In genomic region chr17:40026816-40027613, GRCh38 we compare ENCODE assay signal across 8 cellular contexts. TPM values are rescaled to one million over a fixed set of nuclear protein-coding genes. Genes with fewer than 3 reads are reported as not detected.
A peak's percentile ranks its signal among the peaks of the same experiment; 100 is the strongest.
DNase-seq lines count a peak whose midpoint lies in the region; ATAC-seq, FAIRE-seq and TF ChIP-seq lines count a peak whose summit lies in the region.

No MANE protein-coding gene starts in this region.

- no peak for FAIRE-seq in kidney (lab: Jason Lieb, UNC)

- H3K9me2 ChIP-seq in GM23338 (ENCODE audit: insufficient read depth) = no peaks in the 10 kb centered on the region

- H3K27me3 ChIP-seq in GM23338 (ENCODE audit: insufficient read depth) = no peaks in the 10 kb centered on the region

- no peak overlapping the region for H3K27ac Mint-ChIP-seq in GM23338

- peak; percentile 85 to 97 for TF ChIP-seq CTCF in GM23338 (conservative IDR thresholded peaks at IDR 0.05; ENCODE audit: low read depth in 2 of 2)
- TF ChIP-seq CTCF in kidney (IDR thresholded peaks at IDR 0.05; ENCODE audit: borderline replicate concordance, extremely low read depth, insufficient read depth) = peak; percentile 89

- peaks cover 18% of the 10 kb centered on the region for H3F3A ChIP-seq in GM23338 (replicated peaks; ENCODE audit: low read depth)

- H3K9me3 ChIP-seq in kidney (ENCODE audit: control insufficient read depth in 1 of 2, low read length in 2 of 2) = no peaks in the 10 kb centered on the region

- H3K9ac ChIP-seq in kidney (ENCODE audit: low read length in 2 of 2) = no peak overlapping the region

- peaks cover 61% of the 10 kb centered on the region for H3K36me3 Mint-ChIP-seq in GM23338 (ENCODE audit: low read depth)

- H3K4me3 ChIP-seq in GM23338 (no peak overlapping the region), kidney (ENCODE audit: low read length in 2 of 2) (no peak overlapping the region)

- peaks cover 6% of the 10 kb centered on the region; the same call in 2 of the 3 replicates for H3K4me1 Mint-ChIP-seq in GM23338

- H3K79me2 ChIP-seq in GM23338 (replicated peaks; ENCODE audit: insufficient read depth) = no peaks in the 10 kb centered on the region

- no peak overlapping the region for H3K4me3 Mint-ChIP-seq in GM23338

- intact Hi-C loops in kidney (cut with DNase I) = no loop called here

- no peaks in the 10 kb centered on the region for H3K9me3 Mint-ChIP-seq in GM23338

- H3K4me2 ChIP-seq in GM23338 = 0 out of 2 replicates have a peak overlapping the region, but pooled peaks have one; percentile 26

- H4K20me1 ChIP-seq in GM23338 (replicated peaks; ENCODE audit: insufficient read depth) = no peaks in the 10 kb centered on the region

- H3K27ac ChIP-seq in GM23338 (ENCODE audit: low read depth) = peak overlapping the region; percentile 63; the same call in 1 of the 2 replicates
- H3K27ac ChIP-seq in kidney (ENCODE audit: low read depth in 2 of 2, low read length in 2 of 2) = peak overlapping the region in 1 of 2 donors; percentile 13

- DNase-seq in AG08396 (ENCODE audit: low spot score) (peak; percentile 88), GM23338 (ENCODE audit: low spot score) (peak; percentile 96), NCI-H446 (lab: John Stamatoyannopoulos, UW) (peak; percentile 62 to 82), kidney (peak; percentile 90)
- peak; percentile 64 for DNase-seq in central memory CD4-positive, alpha-beta T cell
- DNase-seq in stimulated activated CD4-positive, alpha-beta T cell treated with anti-CD3 and anti-CD28 coated beads, Interleukin-1b, Interleukin-23, amount 100 ng/mL, for 24 hours (ENCODE audit: low read depth in 4 of 4, low spot score in 1 of 4) = peak; percentile 56 to 65 (median 61)

- H3K27me3 Mint-ChIP-seq in GM23338 (ENCODE audit: insufficient read depth, low read depth, poor library complexity) = peaks cover 4% of the 10 kb centered on the region

- 0 out of 2 replicates have a peak overlapping the region, but pooled peaks have one; percentile 5 for H2AFZ ChIP-seq in GM23338

- ATAC-seq in GM23338 (peak; percentile 99), GM18907 (IDR thresholded peaks at IDR 0.05; ENCODE audit: unreplicated experiment) (no peak)
- ATAC-seq in activated CD4-positive, CD25-positive, alpha-beta regulatory T cell treated with anti-CD3 and anti-CD28 coated beads, Interleukin-2, amount 50 U/mL, for 24 hours = peak; percentile 90 to 92

- peaks cover 12% of the 10 kb centered on the region; the same call in 1 of the 2 replicates for H3K36me3 ChIP-seq in GM23338 (ENCODE audit: insufficient read depth)
- H3K36me3 ChIP-seq in kidney (ENCODE audit: control insufficient read depth in 1 of 2, insufficient read depth in 2 of 2, low read length in 2 of 2) = peaks cover 41 to 58% of the 10 kb centered on the region in 2 donors

- H3K4me1 ChIP-seq in GM23338 (ENCODE audit: insufficient read depth) = no peaks in the 10 kb centered on the region
- peaks cover 0 to 9% of the 10 kb centered on the region in 2 donors for H3K4me1 ChIP-seq in kidney (ENCODE audit: control insufficient read depth in 1 of 2, insufficient read depth in 1 of 2, low read depth in 1 of 2, low read length in 2 of 2)

TF ChIP-seq in GM23338, 12 proteins besides CTCF, POLR2A, EP300 and RAD21 (continues in another document):
- TF ChIP-seq, protein P1, sequence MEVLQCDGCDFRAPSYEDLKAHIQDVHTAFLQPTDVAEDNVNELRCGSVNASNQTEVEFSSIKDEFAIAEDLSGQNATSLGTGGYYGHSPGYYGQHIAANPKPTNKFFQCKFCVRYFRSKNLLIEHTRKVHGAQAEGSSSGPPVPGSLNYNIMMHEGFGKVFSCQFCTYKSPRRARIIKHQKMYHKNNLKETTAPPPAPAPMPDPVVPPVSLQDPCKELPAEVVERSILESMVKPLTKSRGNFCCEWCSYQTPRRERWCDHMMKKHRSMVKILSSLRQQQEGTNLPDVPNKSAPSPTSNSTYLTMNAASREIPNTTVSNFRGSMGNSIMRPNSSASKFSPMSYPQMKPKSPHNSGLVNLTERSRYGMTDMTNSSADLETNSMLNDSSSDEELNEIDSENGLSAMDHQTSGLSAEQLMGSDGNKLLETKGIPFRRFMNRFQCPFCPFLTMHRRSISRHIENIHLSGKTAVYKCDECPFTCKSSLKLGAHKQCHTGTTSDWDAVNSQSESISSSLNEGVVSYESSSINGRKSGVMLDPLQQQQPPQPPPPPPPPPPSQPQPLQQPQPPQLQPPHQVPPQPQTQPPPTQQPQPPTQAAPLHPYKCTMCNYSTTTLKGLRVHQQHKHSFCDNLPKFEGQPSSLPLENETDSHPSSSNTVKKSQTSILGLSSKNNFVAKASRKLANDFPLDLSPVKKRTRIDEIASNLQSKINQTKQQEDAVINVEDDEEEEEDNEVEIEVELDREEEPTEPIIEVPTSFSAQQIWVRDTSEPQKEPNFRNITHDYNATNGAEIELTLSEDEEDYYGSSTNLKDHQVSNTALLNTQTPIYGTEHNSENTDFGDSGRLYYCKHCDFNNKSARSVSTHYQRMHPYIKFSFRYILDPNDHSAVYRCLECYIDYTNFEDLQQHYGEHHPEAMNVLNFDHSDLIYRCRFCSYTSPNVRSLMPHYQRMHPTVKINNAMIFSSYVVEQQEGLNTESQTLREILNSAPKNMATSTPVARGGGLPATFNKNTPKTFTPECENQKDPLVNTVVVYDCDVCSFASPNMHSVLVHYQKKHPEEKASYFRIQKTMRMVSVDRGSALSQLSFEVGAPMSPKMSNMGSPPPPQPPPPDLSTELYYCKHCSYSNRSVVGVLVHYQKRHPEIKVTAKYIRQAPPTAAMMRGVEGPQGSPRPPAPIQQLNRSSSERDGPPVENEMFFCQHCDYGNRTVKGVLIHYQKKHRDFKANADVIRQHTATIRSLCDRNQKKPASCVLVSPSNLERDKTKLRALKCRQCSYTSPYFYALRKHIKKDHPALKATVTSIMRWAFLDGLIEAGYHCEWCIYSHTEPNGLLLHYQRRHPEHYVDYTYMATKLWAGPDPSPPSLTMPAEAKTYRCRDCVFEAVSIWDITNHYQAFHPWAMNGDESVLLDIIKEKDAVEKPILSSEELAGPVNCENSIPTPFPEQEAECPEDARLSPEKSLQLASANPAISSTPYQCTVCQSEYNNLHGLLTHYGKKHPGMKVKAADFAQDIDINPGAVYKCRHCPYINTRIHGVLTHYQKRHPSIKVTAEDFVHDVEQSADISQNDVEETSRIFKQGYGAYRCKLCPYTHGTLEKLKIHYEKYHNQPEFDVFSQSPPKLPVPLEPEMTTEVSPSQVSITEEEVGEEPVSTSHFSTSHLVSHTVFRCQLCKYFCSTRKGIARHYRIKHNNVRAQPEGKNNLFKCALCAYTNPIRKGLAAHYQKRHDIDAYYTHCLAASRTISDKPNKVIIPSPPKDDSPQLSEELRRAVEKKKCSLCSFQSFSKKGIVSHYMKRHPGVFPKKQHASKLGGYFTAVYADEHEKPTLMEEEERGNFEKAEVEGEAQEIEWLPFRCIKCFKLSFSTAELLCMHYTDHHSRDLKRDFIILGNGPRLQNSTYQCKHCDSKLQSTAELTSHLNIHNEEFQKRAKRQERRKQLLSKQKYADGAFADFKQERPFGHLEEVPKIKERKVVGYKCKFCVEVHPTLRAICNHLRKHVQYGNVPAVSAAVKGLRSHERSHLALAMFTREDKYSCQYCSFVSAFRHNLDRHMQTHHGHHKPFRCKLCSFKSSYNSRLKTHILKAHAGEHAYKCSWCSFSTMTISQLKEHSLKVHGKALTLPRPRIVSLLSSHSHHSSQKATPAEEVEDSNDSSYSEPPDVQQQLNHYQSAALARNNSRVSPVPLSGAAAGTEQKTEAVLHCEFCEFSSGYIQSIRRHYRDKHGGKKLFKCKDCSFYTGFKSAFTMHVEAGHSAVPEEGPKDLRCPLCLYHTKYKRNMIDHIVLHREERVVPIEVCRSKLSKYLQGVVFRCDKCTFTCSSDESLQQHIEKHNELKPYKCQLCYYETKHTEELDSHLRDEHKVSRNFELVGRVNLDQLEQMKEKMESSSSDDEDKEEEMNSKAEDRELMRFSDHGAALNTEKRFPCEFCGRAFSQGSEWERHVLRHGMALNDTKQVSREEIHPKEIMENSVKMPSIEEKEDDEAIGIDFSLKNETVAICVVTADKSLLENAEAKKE (CRISPR knock-in tag; IDR thresholded peaks at IDR 0.05) = no peak
- TF ChIP-seq ZNF331 (CRISPR knock-in tag; IDR thresholded peaks at IDR 0.05; ENCODE audit: low read depth) = no peak
- TF ChIP-seq POLR2AphosphoS5 (IDR thresholded peaks at IDR 0.05; ENCODE audit: low read depth) = no peak
- no peak for TF ChIP-seq JUNB (IDR thresholded peaks at IDR 0.05; ENCODE audit: unreplicated experiment)
- no peak for TF ChIP-seq STAT1 (IDR thresholded peaks at IDR 0.05; ENCODE audit: unreplicated experiment)
- no peak for TF ChIP-seq ZNF114 (CRISPR knock-in tag; IDR thresholded peaks at IDR 0.05)
- no peak for TF ChIP-seq EZH2phosphoT487 (IDR thresholded peaks at IDR 0.05; ENCODE audit: unreplicated experiment)
- TF ChIP-seq, protein P2, sequence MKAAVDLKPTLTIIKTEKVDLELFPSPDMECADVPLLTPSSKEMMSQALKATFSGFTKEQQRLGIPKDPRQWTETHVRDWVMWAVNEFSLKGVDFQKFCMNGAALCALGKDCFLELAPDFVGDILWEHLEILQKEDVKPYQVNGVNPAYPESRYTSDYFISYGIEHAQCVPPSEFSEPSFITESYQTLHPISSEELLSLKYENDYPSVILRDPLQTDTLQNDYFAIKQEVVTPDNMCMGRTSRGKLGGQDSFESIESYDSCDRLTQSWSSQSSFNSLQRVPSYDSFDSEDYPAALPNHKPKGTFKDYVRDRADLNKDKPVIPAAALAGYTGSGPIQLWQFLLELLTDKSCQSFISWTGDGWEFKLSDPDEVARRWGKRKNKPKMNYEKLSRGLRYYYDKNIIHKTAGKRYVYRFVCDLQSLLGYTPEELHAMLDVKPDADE (IDR thresholded peaks at IDR 0.05) = no peak
- TF ChIP-seq EZH2 (IDR thresholded peaks at IDR 0.05; ENCODE audit: low read depth, unreplicated experiment) = no peak

RNA-seq across cellular contexts. Expression of gene CSF3, which starts 11.8 kb away (rescaled TPM):
- 1.2 TPM in 1 of 2 replicates, not detected in the other for total RNA-seq in GM23338 (2014; rRNA removed; shearing (Covaris generic))
- polyA plus RNA-seq in GM23338 (2016; fragmentation: Nextera tagmentation; extraction: Ambion mirVana) (not detected in 2 replicates), kidney (ENCODE audit: insufficient read depth, low read depth, low replicate concordance) (not detected)
- not detected for total RNA-seq in kidney

RNA-seq across cellular contexts. Expression of gene MED24, which starts 27.2 kb away (rescaled TPM):
- 88.9 and 95.1 TPM in 2 replicates for total RNA-seq in GM23338 (2014; rRNA removed; shearing (Covaris generic))
- polyA plus RNA-seq in GM23338 (2016; fragmentation: Nextera tagmentation; extraction: Ambion mirVana) (44.4 and 44.8 TPM in 2 replicates), kidney (ENCODE audit: insufficient read depth, low read depth, low replicate concordance) (53.7 TPM)
- 66.3 TPM for total RNA-seq in kidney

RNA-seq across cellular contexts. Expression of gene THRA, which starts 35.8 kb away (rescaled TPM):
- total RNA-seq in GM23338 (2014; rRNA removed; shearing (Covaris generic)) = 9.6 and 10.5 TPM in 2 replicates
- polyA plus RNA-seq in GM23338 (2016; fragmentation: Nextera tagmentation; extraction: Ambion mirVana) (3.4 and 3.6 TPM in 2 replicates), kidney (ENCODE audit: insufficient read depth, low read depth, low replicate concordance) (40.8 TPM)
- 63.9 TPM for total RNA-seq in kidney

RNA-seq across cellular contexts. Expression of gene PSMD3, which starts 46.4 kb away (rescaled TPM):
- total RNA-seq in GM23338 (2014; rRNA removed; shearing (Covaris generic)) = 200 and 217 TPM in 2 replicates
- polyA plus RNA-seq in GM23338 (2016; fragmentation: Nextera tagmentation; extraction: Ambion mirVana) (100 and 112 TPM in 2 replicates), kidney (ENCODE audit: insufficient read depth, low read depth, low replicate concordance) (63.6 TPM)
- 66.4 TPM for total RNA-seq in kidney
